In the genomic region with DNA sequence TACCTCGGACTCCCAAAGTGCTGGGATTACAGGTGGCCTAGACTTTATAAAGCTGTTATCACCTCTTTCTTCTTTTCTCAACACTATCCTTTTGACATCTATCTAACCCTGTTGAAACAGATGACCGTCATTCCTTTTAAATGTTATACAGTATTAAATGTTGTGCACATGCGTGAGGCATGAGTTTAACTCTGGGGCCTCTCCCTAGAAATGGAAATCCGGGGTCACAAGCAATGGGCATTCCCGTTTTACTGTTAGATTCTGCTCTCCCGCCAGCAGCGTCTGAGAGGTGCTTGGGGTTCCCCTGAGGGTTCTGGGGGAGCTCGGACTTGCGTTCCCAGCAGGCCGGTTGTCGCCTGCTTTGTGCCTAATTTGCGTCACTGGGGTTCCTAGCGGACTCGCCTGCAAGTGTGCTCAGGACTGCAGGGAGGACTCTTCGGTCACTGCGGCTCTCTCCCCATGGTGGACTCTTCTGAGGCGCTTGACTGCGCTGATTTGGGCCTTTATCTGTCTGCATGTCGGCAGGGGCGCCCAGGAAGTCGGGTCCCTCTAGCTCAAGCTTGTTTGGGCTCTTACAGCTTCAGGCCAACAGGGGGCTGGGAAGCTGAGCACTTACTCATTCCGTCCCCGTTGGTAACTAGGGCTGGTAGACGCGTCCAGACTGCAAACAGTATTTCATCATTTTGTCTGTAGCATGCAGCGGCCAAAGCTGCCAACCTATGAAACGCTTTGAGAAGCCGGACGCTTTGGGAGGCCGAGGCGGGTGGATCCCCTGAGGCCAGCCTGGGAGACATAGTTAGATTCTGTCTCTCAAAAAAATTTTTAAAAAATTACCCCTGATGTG, we compare ENCODE assay signal across 8 cellular contexts. TPM values are rescaled to one million over a fixed set of nuclear protein-coding genes. Genes with fewer than 3 reads are reported as not detected.
DNase-seq lines count a peak whose midpoint lies in the region; ATAC-seq, FAIRE-seq and TF ChIP-seq lines count a peak whose summit lies in the region.

No MANE protein-coding gene starts in this region.

- TF ChIP-seq EP300 in A549 (IDR thresholded peaks at IDR 0.05): no peak

- H3K9me3 ChIP-seq in A549: no peaks in the 10 kb centered on the region
- no peaks in the 10 kb centered on the region for H3K9me3 ChIP-seq in mucosa of rectum (ENCODE audit: control insufficient read depth in 2 of 2, low read length in 2 of 2)

- 26% methylated on average over 25 of the region's 31 CpGs for WGBS in A549 (ENCODE audit: missing lambda C conversion rate)

- peak overlapping the region; percentile 86 for H3K4me2 ChIP-seq in A549

- H3K27me3 ChIP-seq in mucosa of rectum (ENCODE audit: control insufficient read depth in 2 of 2, insufficient read depth in 2 of 2, low read length in 2 of 2): no peaks in the 10 kb centered on the region

- peak; percentile 11 to 29; a peak in 1 of 5 replicates for TF ChIP-seq RAD21 in A549 (conservative IDR thresholded peaks at IDR 0.05 in 1 of 2, IDR thresholded peaks at IDR 0.05 in 1 of 2)

- peak overlapping the region; percentile 100 for H3K27ac ChIP-seq in A549
- H3K27ac ChIP-seq in mucosa of rectum (ENCODE audit: low read depth in 2 of 2, low read length in 2 of 2): peak overlapping the region; percentile 87

- H3K36me3 ChIP-seq in mucosa of rectum (ENCODE audit: control insufficient read depth in 2 of 2, insufficient read depth in 2 of 2, low read length in 2 of 2): peaks cover 20 to 21% of the 10 kb centered on the region in 2 donors

- CTCF ChIA-PET in A549 (lab: Yijun Ruan, JAX): interaction anchor here (0.5 to 1.8 kb wide), 10 partner anchors 18 to 1314 kb away, joined by 3 to 9 read pairs (median 4); a partner anchor contains a TSS

- H3K4me1 ChIP-seq in A549: peaks cover 30% of the 10 kb centered on the region
- peaks cover 14 to 19% of the 10 kb centered on the region in 2 donors for H3K4me1 ChIP-seq in mucosa of rectum (ENCODE audit: control insufficient read depth in 2 of 2, insufficient read depth in 2 of 2, low read length in 2 of 2)

- peak; percentile 98 for DNase-seq in A549 (ENCODE audit: low read depth in 1 of 2, low spot score in 1 of 2)
- DNase-seq in NOMO-1 treated with dmso at 0.1 percent for 144 hours (lab: John Stamatoyannopoulos, UW; ENCODE audit: unreplicated experiment): peak; percentile 80
- peak; percentile 37 for DNase-seq in activated T-cell treated with anti-CD3 and anti-CD28 coated beads for 1 hour (ENCODE audit: low read depth)
- peak; percentile 95 for DNase-seq in epithelial cell of esophagus (ENCODE audit: low read depth)
- DNase-seq in stimulated activated CD8-positive, alpha-beta memory T cell treated with anti-CD3 and anti-CD28 coated beads, Interleukin-4, amount 100 ng/mL, for 1 hour (ENCODE audit: low read depth in 2 of 2, low spot score in 1 of 2): peak; percentile 23 to 52

- H3K9ac ChIP-seq in mucosa of rectum (ENCODE audit: low read depth in 1 of 2, low read length in 2 of 2): peak overlapping the region in 1 of 2 donors; percentile 77

- H3K4me3 ChIP-seq in A549 (peak overlapping the region; percentile 98), epithelial cell of esophagus (ENCODE audit: low read length) (peak overlapping the region; percentile 55), mucosa of rectum (ENCODE audit: low read length in 2 of 2) (peak overlapping the region; percentile 78 to 85)

- peak; percentile 7 for FAIRE-seq in A549 (lab: Jason Lieb, UNC)

- peak; percentile 36; the same call in 2 of the 3 replicates for TF ChIP-seq CTCF in A549 (IDR thresholded peaks at IDR 0.05)
- TF ChIP-seq CTCF in epithelial cell of esophagus (IDR thresholded peaks at IDR 0.05; ENCODE audit: insufficient read depth, low read depth, low read length, missing control alignments): peak; percentile 65

- ATAC-seq in A549: peak; percentile 88 to 95
- peak; percentile 35 for ATAC-seq in GM18498 (IDR thresholded peaks at IDR 0.05; ENCODE audit: unreplicated experiment)
- peak; percentile 45 for ATAC-seq in HG02970 (IDR thresholded peaks at IDR 0.05; ENCODE audit: low FRiP score, unreplicated experiment)

- POLR2A ChIA-PET in A549 (lab: Yijun Ruan, JAX): interaction anchor here (0.6 to 1.3 kb wide), 4 partner anchors 8 to 1225 kb away, joined by 3 to 5 read pairs (median 3); no protein-coding TSS in a partner anchor

- TF ChIP-seq POLR2A in A549 (IDR thresholded peaks at IDR 0.05; ENCODE audit: low read length): peak; percentile 38

TF ChIP-seq in A549, 52 proteins besides CTCF, POLR2A, EP300 and RAD21:
- TF ChIP-seq MAFK (IDR thresholded peaks at IDR 0.05; ENCODE audit: partially characterized antibody): no peak
- TF ChIP-seq FOSL2 (IDR thresholded peaks at IDR 0.05): no peak
- TF ChIP-seq FOSL2 (CRISPR knock-in tag; IDR thresholded peaks at IDR 0.05): peak; percentile 69
- TF ChIP-seq ZNF302 (CRISPR knock-in tag; IDR thresholded peaks at IDR 0.05): no peak
- peak in 1 of 2 experiments; percentile 80; a peak in 2 of 4 replicates for TF ChIP-seq CEBPB (IDR thresholded peaks at IDR 0.05)
- no peak for TF ChIP-seq HDAC2 (IDR thresholded peaks at IDR 0.05)
- TF ChIP-seq FOXS1 (CRISPR knock-in tag; IDR thresholded peaks at IDR 0.05): no peak
- TF ChIP-seq JUN (IDR thresholded peaks at IDR 0.05): peak in 1 of 2 experiments; percentile 67; a peak in 4 of 5 replicates
- no peak for TF ChIP-seq RARB (CRISPR knock-in tag; IDR thresholded peaks at IDR 0.05)
- no peak for TF ChIP-seq TFCP2L1 (CRISPR knock-in tag; IDR thresholded peaks at IDR 0.05)
- TF ChIP-seq ZFP36 (IDR thresholded peaks at IDR 0.05; ENCODE audit: borderline replicate concordance, partially characterized antibody): no peak
- peak; percentile 12; the same call in 1 of the 2 replicates for TF ChIP-seq GATA3 (IDR thresholded peaks at IDR 0.05; ENCODE audit: borderline replicate concordance)
- TF ChIP-seq SMC3 (IDR thresholded peaks at IDR 0.05): peak; percentile 41; the same call in 1 of the 3 replicates
- no peak for TF ChIP-seq HOXB5 (CRISPR knock-in tag; IDR thresholded peaks at IDR 0.05)

RNA-seq across cellular contexts. Expression of a gene that starts 1.2 kb away (rescaled TPM):
- polyA plus RNA-seq in A549 (2011; rRNA removed) (2,967 and 3,303 TPM in 2 replicates), A549 (2017; fragmentation: RNase III; extraction: RNeasy Plus Mini Kit Qiagen cat#74134 plus additional on column Dnase treatment) (1,859 to 1,987 TPM (median 1,941 TPM) in 3 replicates)
- polyA plus RNA-seq in A549 (2012; cell fraction: cytosol; rRNA removed): 1,939 and 2,223 TPM in 2 replicates
- 601 and 850 TPM in 2 replicates for polyA plus RNA-seq in A549 (2012; cell fraction: nucleus; rRNA removed)
- 1,030 and 1,279 TPM in 2 replicates for polyA minus RNA-seq in A549 (2011; rRNA and poly(A)+ RNA removed)

RNA-seq across cellular contexts. Expression of a gene that starts 31.6 kb away (rescaled TPM):
- 39.4 and 51.3 TPM in 2 replicates for polyA plus RNA-seq in A549 (2011; rRNA removed)
- polyA plus RNA-seq in A549 (2012; cell fraction: cytosol; rRNA removed): 20.2 and 20.4 TPM in 2 replicates
- 21.3 and 45.4 TPM in 2 replicates for polyA plus RNA-seq in A549 (2012; cell fraction: nucleus; rRNA removed)
- polyA plus RNA-seq in A549 (2017; fragmentation: RNase III; extraction: RNeasy Plus Mini Kit Qiagen cat#74134 plus additional on column Dnase treatment): 25.6 to 26.9 TPM (median 26.8 TPM) in 3 replicates
- polyA minus RNA-seq in A549 (2011; rRNA and poly(A)+ RNA removed): 13.9 and 14.8 TPM in 2 replicates

Comparison
In these comparisons a context has a peak if more than half of its experiments do, and no peak if none do; other contexts are left out.
1. Peak in every context shown above with its lines: DNase-seq, ATAC-seq, H3K4me3 ChIP-seq and H3K27ac ChIP-seq.
2. ATAC-seq: peak in every context shown above with its lines; median percentile 92 in A549; 45 in HG02970; 35 in GM18498.
3. DNase-seq: peak in every context shown above with its lines; median percentile 98 in A549; 95 in epithelial cell of esophagus; 80 in NOMO-1 treated with dmso at 0.1 percent for 144 hours; 38 in stimulated activated CD8-positive, alpha-beta memory T cell treated with anti-CD3 and anti-CD28 coated beads, Interleukin-4, amount 100 ng/mL, for 1 hour; 37 in activated T-cell treated with anti-CD3 and anti-CD28 coated beads for 1 hour.